Comparison of ENCODE assay signal across 30 cellular contexts in the genomic region with DNA sequence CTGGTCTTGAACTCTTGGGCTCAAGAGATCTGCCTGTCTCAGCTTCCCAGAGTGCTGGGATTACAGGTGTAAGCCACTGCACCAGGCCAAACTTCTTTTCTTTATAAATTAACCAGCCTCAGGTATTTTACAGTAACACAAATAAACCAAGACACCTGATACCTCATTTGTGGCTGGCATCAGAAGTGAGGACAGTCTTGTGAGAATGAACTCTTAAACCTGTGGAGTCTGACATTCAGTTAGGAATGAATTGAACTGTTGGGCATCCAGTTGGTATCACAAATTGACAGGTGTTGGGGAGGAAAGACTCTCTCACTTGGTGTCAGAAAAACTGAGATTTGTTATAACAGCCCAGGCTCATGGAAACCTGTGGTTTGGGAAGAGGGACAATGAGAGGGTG.
"Had no signal": no experiment of that assay in that cellular context is flagged by ENCODE, and none has a peak within 500 bp of the region (broad histone marks: within the 10 kb centered on the region; RNA-seq: fewer than 3 reads in every experiment).

No MANE protein-coding gene starts in this region.

- H3K4me3 ChIP-seq: esophagus squamous epithelium, lower lobe of right lung, mucosa of descending colon, ovary, psoas muscle, sigmoid colon, stomach, testis, tibial artery had no signal

- H3K36me3 ChIP-seq: esophagus squamous epithelium, lower lobe of right lung, ovary, sigmoid colon, stomach, tibial artery had no signal

- H3K27ac ChIP-seq: esophagus squamous epithelium, lower lobe of right lung, ovary, psoas muscle, sigmoid colon, stomach, testis, tibial artery had no signal

- H3K4me1 ChIP-seq: esophagus squamous epithelium, lower lobe of right lung, psoas muscle, sigmoid colon, testis had no signal

- H3K9me3 Mint-ChIP-seq: effector memory CD8-positive, alpha-beta T cell; immature natural killer cell; nephron; stimulated activated effector memory CD8-positive, alpha-beta T cell treated with anti-CD3 and anti-CD28 coated beads, Interleukin-12 subunit alpha, Interleukin-12 subunit beta, amount 100 ng/mL, for 72 hours had no signal

- H3K36me3 Mint-ChIP-seq: naive thymus-derived CD4-positive, alpha-beta T cell; stimulated activated effector memory CD8-positive, alpha-beta T cell treated with anti-CD3 and anti-CD28 coated beads, Interleukin-12 subunit alpha, Interleukin-12 subunit beta, amount 100 ng/mL, for 72 hours had no signal

- DNase-seq: cortex of kidney; effector memory CD8-positive, alpha-beta T cell; erythroblast; esophagus squamous epithelium; foreskin melanocyte; hypothalamus; immature natural killer cell; islet precursor cell; kidney glomerular epithelial cell; left colon; left ventricle myocardium superior; lower lobe of right lung; mucosa of descending colon; naive thymus-derived CD4-positive, alpha-beta T cell; nucleus accumbens; ovary; posterior cingulate gyrus; psoas muscle; right cardiac atrium; sigmoid colon; stimulated activated CD4-positive, alpha-beta T cell treated with anti-CD3 and anti-CD28 coated beads, Interleukin-2, amount 100 ng/mL, for 24 hours; stimulated activated CD4-positive, alpha-beta T cell treated with anti-CD3 and anti-CD28 coated beads, Interleukin-4, amount 100 ng/mL, for 24 hours; stimulated activated naive CD4-positive, alpha-beta T cell treated with Interleukin-2 at 50 U/mL for 16 hours; stomach; testis; tibial artery had no signal

- H3K27me3 Mint-ChIP-seq: type B pancreatic cell had no signal

- ATAC-seq: effector memory CD8-positive, alpha-beta T cell; left colon; left ventricle myocardium superior; lower lobe of right lung; mucosa of descending colon; naive thymus-derived CD4-positive, alpha-beta T cell; psoas muscle; right cardiac atrium; stimulated activated effector memory CD8-positive, alpha-beta T cell treated with anti-CD3 and anti-CD28 coated beads, Interleukin-12 subunit alpha, Interleukin-12 subunit beta, amount 100 ng/mL, for 72 hours had no signal

- H3K27ac Mint-ChIP-seq: effector memory CD8-positive, alpha-beta T cell; immature natural killer cell; mesothelial cell of epicardium; naive thymus-derived CD4-positive, alpha-beta T cell; nephron; stimulated activated effector memory CD8-positive, alpha-beta T cell treated with anti-CD3 and anti-CD28 coated beads, Interleukin-12 subunit alpha, Interleukin-12 subunit beta, amount 100 ng/mL, for 72 hours; type B pancreatic cell had no signal

- H3K4me3 Mint-ChIP-seq: effector memory CD8-positive, alpha-beta T cell; immature natural killer cell; mesothelial cell of epicardium; naive thymus-derived CD4-positive, alpha-beta T cell; nephron; stimulated activated effector memory CD8-positive, alpha-beta T cell treated with anti-CD3 and anti-CD28 coated beads, Interleukin-12 subunit alpha, Interleukin-12 subunit beta, amount 100 ng/mL, for 72 hours; type B pancreatic cell had no signal

- H3K4me1 Mint-ChIP-seq: immature natural killer cell; stimulated activated effector memory CD8-positive, alpha-beta T cell treated with anti-CD3 and anti-CD28 coated beads, Interleukin-12 subunit alpha, Interleukin-12 subunit beta, amount 100 ng/mL, for 72 hours had no signal

- H3K9me3 ChIP-seq: esophagus squamous epithelium, lower lobe of right lung, mucosa of descending colon, ovary, psoas muscle, sigmoid colon, stomach, testis, tibial artery had no signal

- H3K27me3 ChIP-seq: esophagus squamous epithelium, ovary, sigmoid colon, stomach, testis, tibial artery had no signal
